In the genomic region with DNA sequence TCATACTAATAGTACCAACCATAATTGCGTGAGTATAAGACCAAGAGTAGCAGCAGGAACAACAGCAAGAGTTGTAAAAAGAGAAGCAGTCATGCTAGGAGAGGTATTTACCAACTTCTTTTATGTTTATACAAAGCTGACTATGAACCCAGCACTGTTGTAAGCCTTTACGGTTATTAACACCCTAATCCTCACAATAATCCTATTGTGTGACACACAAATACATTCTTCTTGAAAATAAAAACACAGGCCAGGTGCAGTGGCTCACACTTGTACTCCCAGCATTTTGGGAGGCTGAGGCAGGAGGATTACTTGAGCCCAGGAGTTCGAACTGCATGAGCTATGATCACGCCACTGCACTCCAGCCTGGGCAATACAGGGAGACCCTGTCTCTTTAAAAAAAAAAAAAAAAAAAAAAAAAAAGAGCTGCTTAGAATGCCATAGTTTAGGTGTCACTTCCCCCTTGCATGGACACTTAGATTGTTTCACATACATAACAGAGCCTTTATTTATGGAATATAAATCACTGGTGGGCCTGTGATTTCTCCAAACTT, we compare ENCODE assay signal across 1 cellular context.
TF ChIP-seq lines count a peak whose summit lies in the region.

No MANE protein-coding gene starts in this region.

TF ChIP-seq in SK-N-SH, 30 proteins besides CTCF, POLR2A, EP300 and RAD21 (continued from another document):
- TF ChIP-seq, protein P1, sequence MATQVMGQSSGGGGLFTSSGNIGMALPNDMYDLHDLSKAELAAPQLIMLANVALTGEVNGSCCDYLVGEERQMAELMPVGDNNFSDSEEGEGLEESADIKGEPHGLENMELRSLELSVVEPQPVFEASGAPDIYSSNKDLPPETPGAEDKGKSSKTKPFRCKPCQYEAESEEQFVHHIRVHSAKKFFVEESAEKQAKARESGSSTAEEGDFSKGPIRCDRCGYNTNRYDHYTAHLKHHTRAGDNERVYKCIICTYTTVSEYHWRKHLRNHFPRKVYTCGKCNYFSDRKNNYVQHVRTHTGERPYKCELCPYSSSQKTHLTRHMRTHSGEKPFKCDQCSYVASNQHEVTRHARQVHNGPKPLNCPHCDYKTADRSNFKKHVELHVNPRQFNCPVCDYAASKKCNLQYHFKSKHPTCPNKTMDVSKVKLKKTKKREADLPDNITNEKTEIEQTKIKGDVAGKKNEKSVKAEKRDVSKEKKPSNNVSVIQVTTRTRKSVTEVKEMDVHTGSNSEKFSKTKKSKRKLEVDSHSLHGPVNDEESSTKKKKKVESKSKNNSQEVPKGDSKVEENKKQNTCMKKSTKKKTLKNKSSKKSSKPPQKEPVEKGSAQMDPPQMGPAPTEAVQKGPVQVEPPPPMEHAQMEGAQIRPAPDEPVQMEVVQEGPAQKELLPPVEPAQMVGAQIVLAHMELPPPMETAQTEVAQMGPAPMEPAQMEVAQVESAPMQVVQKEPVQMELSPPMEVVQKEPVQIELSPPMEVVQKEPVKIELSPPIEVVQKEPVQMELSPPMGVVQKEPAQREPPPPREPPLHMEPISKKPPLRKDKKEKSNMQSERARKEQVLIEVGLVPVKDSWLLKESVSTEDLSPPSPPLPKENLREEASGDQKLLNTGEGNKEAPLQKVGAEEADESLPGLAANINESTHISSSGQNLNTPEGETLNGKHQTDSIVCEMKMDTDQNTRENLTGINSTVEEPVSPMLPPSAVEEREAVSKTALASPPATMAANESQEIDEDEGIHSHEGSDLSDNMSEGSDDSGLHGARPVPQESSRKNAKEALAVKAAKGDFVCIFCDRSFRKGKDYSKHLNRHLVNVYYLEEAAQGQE (IDR thresholded peaks at IDR 0.05; ENCODE audit: low read depth, low read length), result no peak
- TF ChIP-seq TAF1 (IDR thresholded peaks at IDR 0.05; ENCODE audit: borderline replicate concordance, low read depth, low read length) (no peak), EZH2phosphoT487 (IDR thresholded peaks at IDR 0.05; ENCODE audit: borderline replicate concordance, low read depth) (no peak), NFIC (IDR thresholded peaks at IDR 0.05; ENCODE audit: borderline replicate concordance) (no peak), RXRA (IDR thresholded peaks at IDR 0.05; ENCODE audit: borderline replicate concordance, low read depth) (no peak), NRF1 (IDR thresholded peaks at IDR 0.05; ENCODE audit: low read depth, low read length) (no peak), CHD2 (IDR thresholded peaks at IDR 0.05; ENCODE audit: low read length, partially characterized antibody) (no peak), MXI1 (IDR thresholded peaks at IDR 0.05; ENCODE audit: low read depth, low read length) (no peak)
- TF ChIP-seq, protein P2, sequence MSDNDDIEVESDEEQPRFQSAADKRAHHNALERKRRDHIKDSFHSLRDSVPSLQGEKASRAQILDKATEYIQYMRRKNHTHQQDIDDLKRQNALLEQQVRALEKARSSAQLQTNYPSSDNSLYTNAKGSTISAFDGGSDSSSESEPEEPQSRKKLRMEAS (IDR thresholded peaks at IDR 0.05; ENCODE audit: low read depth), result no peak
- TF ChIP-seq, protein P3, sequence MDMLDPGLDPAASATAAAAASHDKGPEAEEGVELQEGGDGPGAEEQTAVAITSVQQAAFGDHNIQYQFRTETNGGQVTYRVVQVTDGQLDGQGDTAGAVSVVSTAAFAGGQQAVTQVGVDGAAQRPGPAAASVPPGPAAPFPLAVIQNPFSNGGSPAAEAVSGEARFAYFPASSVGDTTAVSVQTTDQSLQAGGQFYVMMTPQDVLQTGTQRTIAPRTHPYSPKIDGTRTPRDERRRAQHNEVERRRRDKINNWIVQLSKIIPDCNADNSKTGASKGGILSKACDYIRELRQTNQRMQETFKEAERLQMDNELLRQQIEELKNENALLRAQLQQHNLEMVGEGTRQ (IDR thresholded peaks at IDR 0.05; ENCODE audit: borderline replicate concordance, low read depth, low read length), result no peak
